ENCODE assay signal across 22 cellular contexts in genomic region chr22:47022075-47022473, GRCh38.
DNase-seq lines count a peak whose midpoint lies in the region; ATAC-seq and TF ChIP-seq lines count a peak whose summit lies in the region.
"Had no signal": no experiment of that assay in that cellular context is flagged by ENCODE, and none has a peak within 500 bp of the region (broad histone marks: within the 10 kb centered on the region; RNA-seq: fewer than 3 reads in every experiment).

No MANE protein-coding gene starts in this region.

- H3K4me3 Mint-ChIP-seq in activated T-cell treated with anti-CD3 and anti-CD28 coated beads, Interleukin-2, amount 50 U/mL, for 72 hours, result peak overlapping the region; percentile 31 to 49
- no peak overlapping the region for H3K4me3 Mint-ChIP-seq in activated T-helper 1 cell treated with anti-CD3 and anti-CD28 coated beads, Interleukin-12 subunit alpha, Interleukin-12 subunit beta, Interleukin-2, Interleukin-4 antibody, amounts not matched to agents 30 ng/mL and 10 ng/mL and 1 ng/mL, durations not matched to agents 14 hours and 24 hours and 36 hours
- no peak overlapping the region for H3K4me3 Mint-ChIP-seq in T-helper 2 cell treated with Interferon-gamma antibody and Interleukin-4, amounts not matched to agents 5 μg/mL and 100 μg/mL, for 36 hours

- intact Hi-C loops in activated T-helper 1 cell treated with anti-CD3 and anti-CD28 coated beads, Interleukin-12 subunit alpha, Interleukin-12 subunit beta, Interleukin-2, Interleukin-4 antibody, amounts not matched to agents 30 ng/mL and 10 ng/mL and 1 ng/mL, durations not matched to agents 14 hours and 24 hours and 36 hours (cut with micrococcal nuclease), result no loop called here

- WGBS in tibial nerve, 2 donors, result 49 to 50% methylated on average over 3 of the region's 3 CpGs

- TF ChIP-seq POLR2A in tibial nerve (IDR thresholded peaks at IDR 0.05), result no peak

- peak; percentile 29 to 32 for ATAC-seq in activated T-cell treated with anti-CD3 and anti-CD28 coated beads, Interleukin-2, amount 50 U/mL, for 72 hours (replicated peaks in 1 of 2)
- ATAC-seq in GM18907 (IDR thresholded peaks at IDR 0.05; ENCODE audit: unreplicated experiment) (no peak), SK-N-SH treated with all-trans-retinoic acid at 6 μM for 48 hours (no peak)
- ATAC-seq: A549, left colon, Right ventricle myocardium inferior had no signal

- peak in 1 of 2 donors; percentile 39 for TF ChIP-seq EP300 in tibial nerve (IDR thresholded peaks at IDR 0.05)

- H3K4me1 Mint-ChIP-seq in activated T-cell treated with anti-CD3 and anti-CD28 coated beads, Interleukin-2, amount 50 U/mL, for 72 hours (ENCODE audit: low read depth), result peaks cover 39% of the 10 kb centered on the region
- no peaks in the 10 kb centered on the region for H3K4me1 Mint-ChIP-seq in activated T-helper 1 cell treated with anti-CD3 and anti-CD28 coated beads, Interleukin-12 subunit alpha, Interleukin-12 subunit beta, Interleukin-2, Interleukin-4 antibody, amounts not matched to agents 30 ng/mL and 10 ng/mL and 1 ng/mL, durations not matched to agents 14 hours and 24 hours and 36 hours (ENCODE audit: low read depth)
- no peaks in the 10 kb centered on the region for H3K4me1 Mint-ChIP-seq in T-helper 2 cell treated with Interferon-gamma antibody and Interleukin-4, amounts not matched to agents 5 μg/mL and 100 μg/mL, for 36 hours (ENCODE audit: low read depth)

- peak overlapping the region; percentile 59 for H3K27ac Mint-ChIP-seq in activated T-cell treated with anti-CD3 and anti-CD28 coated beads, Interleukin-2, amount 50 U/mL, for 72 hours
- peak overlapping the region; percentile 38 for H3K27ac Mint-ChIP-seq in activated T-helper 1 cell treated with anti-CD3 and anti-CD28 coated beads, Interleukin-12 subunit alpha, Interleukin-12 subunit beta, Interleukin-2, Interleukin-4 antibody, amounts not matched to agents 30 ng/mL and 10 ng/mL and 1 ng/mL, durations not matched to agents 14 hours and 24 hours and 36 hours
- H3K27ac Mint-ChIP-seq in T-helper 2 cell treated with Interferon-gamma antibody and Interleukin-4, amounts not matched to agents 5 μg/mL and 100 μg/mL, for 36 hours, result no peak overlapping the region

- no peaks in the 10 kb centered on the region for H3K27me3 Mint-ChIP-seq in activated T-cell treated with anti-CD3 and anti-CD28 coated beads, Interleukin-2, amount 50 U/mL, for 72 hours (ENCODE audit: low read depth)
- no peaks in the 10 kb centered on the region for H3K27me3 Mint-ChIP-seq in activated T-helper 1 cell treated with anti-CD3 and anti-CD28 coated beads, Interleukin-12 subunit alpha, Interleukin-12 subunit beta, Interleukin-2, Interleukin-4 antibody, amounts not matched to agents 30 ng/mL and 10 ng/mL and 1 ng/mL, durations not matched to agents 14 hours and 24 hours and 36 hours (ENCODE audit: insufficient read depth)
- no peaks in the 10 kb centered on the region for H3K27me3 Mint-ChIP-seq in T-helper 2 cell treated with Interferon-gamma antibody and Interleukin-4, amounts not matched to agents 5 μg/mL and 100 μg/mL, for 36 hours (ENCODE audit: low read depth)

- peak overlapping the region in 3 of 4 donors; percentile 31 to 91 (median 75) for H3K27ac ChIP-seq in tibial nerve
- H3K27ac ChIP-seq: A549, spleen had no signal

- no peaks in the 10 kb centered on the region for H3K9me3 ChIP-seq in tibial nerve
- H3K9me3 ChIP-seq: A549, esophagus muscularis mucosa had no signal

- peaks cover 9% of the 10 kb centered on the region in 2 donors for H3K36me3 Mint-ChIP-seq in activated T-cell treated with anti-CD3 and anti-CD28 coated beads, Interleukin-2, amount 50 U/mL, for 72 hours (ENCODE audit: insufficient read depth in 2 of 2)
- H3K36me3 Mint-ChIP-seq in activated T-helper 1 cell treated with anti-CD3 and anti-CD28 coated beads, Interleukin-12 subunit alpha, Interleukin-12 subunit beta, Interleukin-2, Interleukin-4 antibody, amounts not matched to agents 30 ng/mL and 10 ng/mL and 1 ng/mL, durations not matched to agents 14 hours and 24 hours and 36 hours (ENCODE audit: low read depth), result peaks cover 7% of the 10 kb centered on the region
- H3K36me3 Mint-ChIP-seq in T-helper 2 cell treated with Interferon-gamma antibody and Interleukin-4, amounts not matched to agents 5 μg/mL and 100 μg/mL, for 36 hours (ENCODE audit: low read depth), result peaks cover 16% of the 10 kb centered on the region

- no peak for DNase-seq in activated T-cell treated with anti-CD3 and anti-CD28 coated beads, Interleukin-2, amount 50 U/mL, for 72 hours
- no peak for DNase-seq in activated T-cell treated with anti-CD3 and anti-CD28 coated beads, Interleukin-2, amount 50 U/mL, for 48 hours
- no peak for DNase-seq in activated T-helper 1 cell treated with anti-CD3 and anti-CD28 coated beads, Interleukin-12 subunit alpha, Interleukin-12 subunit beta, Interleukin-2, Interleukin-4 antibody, amounts not matched to agents 30 ng/mL and 10 ng/mL and 1 ng/mL, durations not matched to agents 14 hours and 24 hours and 36 hours (ENCODE audit: low spot score)
- peak; percentile 6 for DNase-seq in kidney tubule cell (ENCODE audit: low spot score)
- no peak for DNase-seq in tibial nerve (ENCODE audit: low spot score in 2 of 2)
- DNase-seq in T-helper 2 cell treated with Interferon-gamma antibody and Interleukin-4, amounts not matched to agents 5 μg/mL and 100 μg/mL, for 36 hours (ENCODE audit: low spot score), result no peak
- DNase-seq: activated CD4-positive, alpha-beta T cell treated with anti-CD3 and anti-CD28 coated beads for 4 hours; activated CD8-positive, alpha-beta memory T cell treated with anti-CD3 and anti-CD28 coated beads, Interleukin-2, amount 50 U/mL, for 4 hours; activated naive CD4-positive, alpha-beta T cell treated with anti-CD3 and anti-CD28 coated beads, Interleukin-2, amount 50 U/mL, for 16 hours; cerebellar nuclear complex; effector CD4-positive, alpha-beta T cell; left colon; MM.1S; NCI-H1436 treated with DMSO at 0.1 percent for 48 hours; NCI-H526 treated with DMSO at 0.1 percent for 48 hours; spleen; stimulated activated CD4-positive, alpha-beta T cell treated with anti-CD3 and anti-CD28 coated beads, Interleukin-4, amount 100 ng/mL, for 24 hours had no signal

- H3K36me3 ChIP-seq in tibial nerve, result no peaks in the 10 kb centered on the region

- H3K4me1 ChIP-seq in tibial nerve, result peaks cover 0 to 21% (median 6%) of the 10 kb centered on the region in 4 donors
- H3K4me1 ChIP-seq: A549, esophagus muscularis mucosa, spleen had no signal

- no peaks in the 10 kb centered on the region for H3K9me3 Mint-ChIP-seq in activated T-cell treated with anti-CD3 and anti-CD28 coated beads, Interleukin-2, amount 50 U/mL, for 72 hours
- peaks cover 22% of the 10 kb centered on the region for H3K9me3 Mint-ChIP-seq in activated T-helper 1 cell treated with anti-CD3 and anti-CD28 coated beads, Interleukin-12 subunit alpha, Interleukin-12 subunit beta, Interleukin-2, Interleukin-4 antibody, amounts not matched to agents 30 ng/mL and 10 ng/mL and 1 ng/mL, durations not matched to agents 14 hours and 24 hours and 36 hours
- peaks cover 11% of the 10 kb centered on the region for H3K9me3 Mint-ChIP-seq in T-helper 2 cell treated with Interferon-gamma antibody and Interleukin-4, amounts not matched to agents 5 μg/mL and 100 μg/mL, for 36 hours

- no peak for TF ChIP-seq CTCF in tibial nerve (IDR thresholded peaks at IDR 0.05)

- H3K27me3 ChIP-seq in tibial nerve, result no peaks in the 10 kb centered on the region
- H3K27me3 ChIP-seq: esophagus muscularis mucosa, spleen had no signal

- H3K4me3 ChIP-seq in tibial nerve, result no peak overlapping the region
- H3K4me3 ChIP-seq: A549, esophagus muscularis mucosa, spleen had no signal

TF ChIP-seq in SK-N-SH treated with all-trans-retinoic acid at 6 μM for 48 hours, 23 proteins besides CTCF, POLR2A, EP300 and RAD21:
- no peak for TF ChIP-seq SNAI2 (CRISPR knock-in tag; IDR thresholded peaks at IDR 0.05)
- TF ChIP-seq TOX (CRISPR knock-in tag; IDR thresholded peaks at IDR 0.05; ENCODE audit: borderline replicate concordance), result no peak
- no peak for TF ChIP-seq POU6F1 (CRISPR knock-in tag; IDR thresholded peaks at IDR 0.05; ENCODE audit: borderline replicate concordance, low read depth)

Comparison
In these comparisons a context has a peak if more than half of its experiments do, and no peak if none do; other contexts are left out.
1. ATAC-seq: peak in activated T-cell treated with anti-CD3 and anti-CD28 coated beads, Interleukin-2, amount 50 U/mL, for 72 hours (2 of 2); none in GM18907 (single experiment) and SK-N-SH treated with all-trans-retinoic acid at 6 μM for 48 hours (single experiment).
2. H3K4me3 Mint-ChIP-seq: peak in activated T-cell treated with anti-CD3 and anti-CD28 coated beads, Interleukin-2, amount 50 U/mL, for 72 hours (2 of 2); none in activated T-helper 1 cell treated with anti-CD3 and anti-CD28 coated beads, Interleukin-12 subunit alpha, Interleukin-12 subunit beta, Interleukin-2, Interleukin-4 antibody, amounts not matched to agents 30 ng/mL and 10 ng/mL and 1 ng/mL, durations not matched to agents 14 hours and 24 hours and 36 hours (single experiment) and T-helper 2 cell treated with Interferon-gamma antibody and Interleukin-4, amounts not matched to agents 5 μg/mL and 100 μg/mL, for 36 hours (single experiment).